8 cellular contexts compared by ENCODE assay signal in genomic region chr17:82716383-82717181, GRCh38. TPM values are rescaled to one million over a fixed set of nuclear protein-coding genes. Genes with fewer than 3 reads are reported as not detected.
DNase-seq lines count a peak whose midpoint lies in the region; ATAC-seq and TF ChIP-seq lines count a peak whose summit lies in the region.

FN3KRP (plus strand) TSS chr17:82716706; CDS start chr17:82716756, 50 bp downstream.

- H3K9me3 Mint-ChIP-seq in H9, result no peaks in the 10 kb centered on the region

- no peaks in the 10 kb centered on the region for H3K79me1 ChIP-seq in H9 (ENCODE audit: insufficient read depth, low read depth, low read length, poor library complexity, severe bottlenecking)

- H3K27ac ChIP-seq in DND-41 (ENCODE audit: low read length) (peak within 1 kb of the TSS; percentile 80), H9 (ENCODE audit: insufficient read length, low read depth, low read length) (no peak within 1 kb of the TSS), foreskin keratinocyte (peak within 1 kb of the TSS; percentile 55), stomach smooth muscle (ENCODE audit: low read length) (no peak within 1 kb of the TSS)

- no peak within 1 kb of the TSS for H3K18ac ChIP-seq in H9 (ENCODE audit: insufficient read length, low read depth, low read length)

- H3K9ac ChIP-seq in DND-41 (ENCODE audit: low read depth, low read length), result peak within 1 kb of the TSS; percentile 76
- H3K9ac ChIP-seq in H9 (ENCODE audit: extremely low read depth, insufficient read length, low read length), result peak within 1 kb of the TSS; percentile 82
- peak within 1 kb of the TSS; percentile 64 to 72 for H3K9ac ChIP-seq in stomach smooth muscle (ENCODE audit: low read length in 2 of 2)

- no peak within 1 kb of the TSS; the same call in 1 of the 2 replicates for H3K14ac ChIP-seq in H9 (ENCODE audit: insufficient read depth, low read length)

- H3K56ac ChIP-seq in H9 (ENCODE audit: insufficient read length, low read depth, low read length), result no peak within 1 kb of the TSS

- peak within 1 kb of the TSS in 1 of 3 experiments; percentile 92; a peak in 3 of 7 replicates for H3K27ac Mint-ChIP-seq in H9

- peak within 1 kb of the TSS; percentile 95 to 98 for H3K4me3 Mint-ChIP-seq in H9

- H3K4ac ChIP-seq in H9 (ENCODE audit: low read depth, low read length), result no peak within 1 kb of the TSS

- peaks cover 18% of the 10 kb centered on the region for H3K27me3 Mint-ChIP-seq in H9 (ENCODE audit: low read depth)

- WGBS in H9 (ENCODE audit: extremely low coverage, insufficient read length, low lambda C conversion rate), result no CpG with 5 or more reads among the region's 86 CpGs

- peaks cover 13% of the 10 kb centered on the region for H3K23me2 ChIP-seq in H9 (ENCODE audit: insufficient read length, low read depth, low read length, poor library complexity, severe bottlenecking)

- peak; percentile 96 for DNase-seq in DND-41
- peak; percentile 98 for DNase-seq in H9
- DNase-seq in MV-4-11 (lab: John Stamatoyannopoulos, UW), result peak; percentile 79
- DNase-seq in SK-MEL-5 (ENCODE audit: low read depth, low spot score), result peak; percentile 84
- DNase-seq in activated naive CD4-positive, alpha-beta T cell (lab: John Stamatoyannopoulos, UW), result peak; percentile 57 to 90 (median 72)
- DNase-seq in foreskin keratinocyte, result peak; percentile 58 to 71

- H2BK15ac ChIP-seq in H9 (ENCODE audit: low read depth, low read length), result no peak within 1 kb of the TSS

- H3K4me3 ChIP-seq in DND-41 (ENCODE audit: low read depth in 1 of 2, low read length in 2 of 2), result peak within 1 kb of the TSS; percentile 89 to 100
- peak within 1 kb of the TSS; percentile 99 for H3K4me3 ChIP-seq in neuron (ENCODE audit: low read length)
- peak within 1 kb of the TSS; percentile 89 to 91 for H3K4me3 ChIP-seq in stomach smooth muscle (ENCODE audit: low read length in 2 of 2)

- no peak within 1 kb of the TSS for H4K5ac ChIP-seq in H9 (ENCODE audit: insufficient read length, low read depth, low read length)

- H2BK5ac ChIP-seq in H9 (ENCODE audit: insufficient read length, low read length), result no peak within 1 kb of the TSS

- H3K36me3 ChIP-seq in DND-41 (ENCODE audit: insufficient read depth, low read length), result peaks cover 33% of the 10 kb centered on the region
- H3K36me3 ChIP-seq in neuron (ENCODE audit: insufficient read depth, low read length), result peaks cover 27% of the 10 kb centered on the region
- H3K36me3 ChIP-seq in stomach smooth muscle (ENCODE audit: control insufficient read depth in 2 of 2, insufficient read depth in 2 of 2, low read length in 2 of 2), result peaks cover 7 to 12% of the 10 kb centered on the region in 2 donors

- H4K91ac ChIP-seq in H9 (ENCODE audit: insufficient read length, low read depth, low read length), result no peak within 1 kb of the TSS

- H4K20me1 ChIP-seq in DND-41 (ENCODE audit: insufficient read depth, low read length), result peaks cover 15% of the 10 kb centered on the region
- no peaks in the 10 kb centered on the region for H4K20me1 ChIP-seq in H9 (ENCODE audit: control insufficient read depth, insufficient read depth, insufficient read length)

- no peaks in the 10 kb centered on the region for H3K9me3 ChIP-seq in DND-41 (ENCODE audit: insufficient read depth, low read length, severe bottlenecking)
- no peaks in the 10 kb centered on the region for H3K9me3 ChIP-seq in H9 (ENCODE audit: control insufficient read depth, low read depth, low read length)
- H3K9me3 ChIP-seq in neuron (ENCODE audit: low read length), result no peaks in the 10 kb centered on the region
- H3K9me3 ChIP-seq in stomach smooth muscle (ENCODE audit: control insufficient read depth in 2 of 2, low read length in 2 of 2), result no peaks in the 10 kb centered on the region

- peaks cover 11% of the 10 kb centered on the region in 2 experiments for H3K4me1 Mint-ChIP-seq in H9

- TF ChIP-seq CTCF in DND-41 (IDR thresholded peaks at IDR 0.05; ENCODE audit: borderline replicate concordance, extremely low read depth, low read length, poor library complexity, severe bottlenecking) (no peak), H9 (conservative IDR thresholded peaks at IDR 0.05) (no peak), foreskin keratinocyte (conservative IDR thresholded peaks at IDR 0.05) (no peak)

- peak within 1 kb of the TSS; percentile 96 for H3K4me2 ChIP-seq in DND-41 (ENCODE audit: insufficient read depth, low read length)
- peak within 1 kb of the TSS; percentile 73 for H3K4me2 ChIP-seq in H9 (ENCODE audit: insufficient read depth, insufficient read length, low read length)

- H2AFZ ChIP-seq in DND-41 (ENCODE audit: low read depth, low read length) (peak within 1 kb of the TSS; percentile 94), H9 (ENCODE audit: low read length) (peak within 1 kb of the TSS; percentile 88), neuron (ENCODE audit: low read depth, low read length) (peak within 1 kb of the TSS; percentile 98)

- H4K8ac ChIP-seq in H9 (replicated peaks; ENCODE audit: insufficient read length, low read depth, low read length), result no peak within 1 kb of the TSS

- no peak within 1 kb of the TSS for H3K23ac ChIP-seq in H9 (ENCODE audit: insufficient read length, low read depth, low read length)

- H3K79me2 ChIP-seq in DND-41 (ENCODE audit: insufficient read depth, low read length) (peaks cover 18% of the 10 kb centered on the region), H9 (ENCODE audit: insufficient read depth, low read length) (no peaks in the 10 kb centered on the region)

- H3T11ph ChIP-seq in H9 (ENCODE audit: low read length), result no peak within 1 kb of the TSS

- H3K27me3 ChIP-seq in DND-41 (ENCODE audit: insufficient read depth, low read length, poor library complexity) (no peaks in the 10 kb centered on the region), H9 (ENCODE audit: insufficient read depth, low read length) (no peaks in the 10 kb centered on the region; the same call in none of the 2 replicates), foreskin keratinocyte (no peaks in the 10 kb centered on the region), neuron (ENCODE audit: insufficient read depth, low read length) (no peaks in the 10 kb centered on the region), stomach smooth muscle (ENCODE audit: control insufficient read depth in 1 of 2, insufficient read depth in 2 of 2, low read length in 2 of 2) (no peaks in the 10 kb centered on the region)

- no peak within 1 kb of the TSS for H2BK120ac ChIP-seq in H9 (ENCODE audit: low read depth, low read length, poor library complexity, severe bottlenecking)

- no peak within 1 kb of the TSS for H2BK12ac ChIP-seq in H9 (ENCODE audit: insufficient read length, low read depth, low read length)

- H2BK20ac ChIP-seq in H9 (ENCODE audit: low read depth, low read length, poor library complexity, severe bottlenecking), result no peak within 1 kb of the TSS

- in situ Hi-C loops in SK-MEL-5 (cut with HindIII; ENCODE audit: low pct_unique_long_range_greater_than_20kb, low sequenced_read_pairs), result no loop called here

- ATAC-seq in DND-41 (ENCODE audit: insufficient read depth, low read depth) (peak; percentile 90), foreskin keratinocyte (peak; percentile 80)

- H3K36me3 Mint-ChIP-seq in H9 (ENCODE audit: insufficient read depth in 1 of 3, low read depth in 3 of 3), result peaks cover 0 to 24% (median 24%) of the 10 kb centered on the region in 3 experiments; a peak in 6 of 7 replicates

- H3K4me1 ChIP-seq in DND-41 (ENCODE audit: insufficient read depth, low read length), result peaks cover 27% of the 10 kb centered on the region
- no peaks in the 10 kb centered on the region for H3K4me1 ChIP-seq in H9 (ENCODE audit: insufficient read depth, low read length)
- H3K4me1 ChIP-seq in foreskin keratinocyte, result no peaks in the 10 kb centered on the region
- H3K4me1 ChIP-seq in neuron (ENCODE audit: insufficient read depth, low read length), result peaks cover 9% of the 10 kb centered on the region
- peaks cover 19% of the 10 kb centered on the region for H3K4me1 ChIP-seq in stomach smooth muscle (ENCODE audit: control insufficient read depth, insufficient read depth, low read length)

- H2AK5ac ChIP-seq in H9 (ENCODE audit: insufficient read length, low read length), result no peak within 1 kb of the TSS

RNA-seq across cellular contexts. Expression of gene FN3KRP, which starts in this region (rescaled TPM):
- 31.9 and 32.9 TPM in 2 replicates for total RNA-seq in H9 (2021)
- total RNA-seq in SK-MEL-5 (2014; rRNA removed; shearing (Covaris generic)), result 19.8 and 22.1 TPM in 2 replicates
- polyA plus RNA-seq in SK-MEL-5 (2015; cell fraction: cytosol; rRNA removed), result 25.0 and 29.1 TPM in 2 replicates
- 11.1 and 20.9 TPM in 2 replicates for polyA plus RNA-seq in SK-MEL-5 (2015; cell fraction: nucleus; rRNA removed)
- total RNA-seq in foreskin keratinocyte, result 24.2 and 31.0 TPM in 2 replicates
- 27.2 and 36.6 TPM in 2 replicates for polyA plus RNA-seq in foreskin keratinocyte

Comparison
In these comparisons a context has a peak if more than half of its experiments do, and no peak if none do; other contexts are left out.
1. H3K27ac ChIP-seq: peak in DND-41 (single experiment) and foreskin keratinocyte (single experiment); none in H9 (single experiment) and stomach smooth muscle (single experiment).
2. Peak in every context shown above with its lines, with median percentiles within 50 percentile points of each other: DNase-seq, H2AFZ ChIP-seq, H3K4me3 ChIP-seq and H3K9ac ChIP-seq.